ENCODE assay signal across 1 cellular context in genomic region chr16:1545044-1545736, GRCh38.
TF ChIP-seq lines count a peak whose summit lies in the region.

No MANE protein-coding gene starts in this region.

TF ChIP-seq in endothelial cell of umbilical vein, 7 proteins besides CTCF, POLR2A, EP300 and RAD21:
- peak; percentile 27 for TF ChIP-seq POLR2AphosphoS5 (IDR thresholded peaks at IDR 0.05; ENCODE audit: insufficient read depth, low read depth, low read length)
- no peak for TF ChIP-seq EZH2 (IDR thresholded peaks at IDR 0.05; ENCODE audit: borderline replicate concordance, low read depth, low read length, severe bottlenecking)
